In the genomic region with DNA sequence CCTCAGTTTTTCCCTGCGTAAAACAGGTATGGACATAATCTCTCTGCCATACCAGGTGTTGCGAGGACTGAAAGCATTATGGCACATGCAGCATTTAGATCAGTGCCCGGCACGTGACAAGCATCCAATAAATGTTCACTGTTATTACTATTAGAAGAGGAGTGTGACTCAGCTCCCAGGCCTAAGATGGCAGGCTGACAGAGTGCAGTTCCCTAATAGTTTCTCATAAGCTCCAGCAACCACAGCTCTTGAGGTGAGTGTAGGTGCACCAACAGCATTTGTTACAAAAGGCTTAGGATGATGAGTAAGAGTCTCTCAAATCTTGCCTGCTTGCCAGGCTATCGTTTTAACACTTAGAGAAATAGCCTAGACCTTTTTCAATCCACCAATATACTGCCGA, we compare ENCODE assay signal across 16 cellular contexts.
"Had no signal": no experiment of that assay in that cellular context is flagged by ENCODE, and none has a peak within 500 bp of the region (broad histone marks: within the 10 kb centered on the region; RNA-seq: fewer than 3 reads in every experiment).

No MANE protein-coding gene starts in this region.

- H3K4me3 ChIP-seq: body of pancreas, left ventricle myocardium inferior, right atrium auricular region, skin epidermis, stomach, thoracic aorta had no signal

- H3K27ac Mint-ChIP-seq: activated naive CD8-positive, alpha-beta T cell treated with anti-CD3 and anti-CD28 coated beads, Interleukin-2, amount 50 U/mL, for 24 hours; activated T-helper 1 cell treated with anti-CD3 and anti-CD28 coated beads, Interleukin-12 subunit alpha, Interleukin-12 subunit beta, Interleukin-2, Interleukin-4 antibody, amounts not matched to agents 30 ng/mL and 10 ng/mL and 1 ng/mL, durations not matched to agents 14 hours and 24 hours and 36 hours; dendritic cell treated with granulocyte-macrophage colony-stimulating factor and Interleukin-4, amounts not matched to agents 40 ng/mL and 50 ng/mL, for 4 days; effector memory CD8-positive, alpha-beta T cell; T-helper 2 cell treated with Interferon-gamma antibody and Interleukin-4, amounts not matched to agents 5 μg/mL and 100 μg/mL, for 36 hours had no signal

- H3K9me3 Mint-ChIP-seq: activated naive CD8-positive, alpha-beta T cell treated with anti-CD3 and anti-CD28 coated beads, Interleukin-2, amount 50 U/mL, for 24 hours; activated T-helper 1 cell treated with anti-CD3 and anti-CD28 coated beads, Interleukin-12 subunit alpha, Interleukin-12 subunit beta, Interleukin-2, Interleukin-4 antibody, amounts not matched to agents 30 ng/mL and 10 ng/mL and 1 ng/mL, durations not matched to agents 14 hours and 24 hours and 36 hours; effector memory CD8-positive, alpha-beta T cell; T-helper 2 cell treated with Interferon-gamma antibody and Interleukin-4, amounts not matched to agents 5 μg/mL and 100 μg/mL, for 36 hours had no signal

- DNase-seq: activated naive CD4-positive, alpha-beta T cell; activated naive CD8-positive, alpha-beta T cell treated with anti-CD3 and anti-CD28 coated beads, Interleukin-2, amount 50 U/mL, for 24 hours; body of pancreas; effector memory CD8-positive, alpha-beta T cell; erythroblast; left ventricle myocardium inferior; midbrain; stimulated activated CD4-positive, alpha-beta T cell treated with anti-CD3 and anti-CD28 coated beads, Interleukin-4, amount 100 ng/mL, for 4 hours; stomach; SW 1271 had no signal

- H3K4me3 Mint-ChIP-seq: activated naive CD8-positive, alpha-beta T cell treated with anti-CD3 and anti-CD28 coated beads, Interleukin-2, amount 50 U/mL, for 24 hours; activated T-helper 1 cell treated with anti-CD3 and anti-CD28 coated beads, Interleukin-12 subunit alpha, Interleukin-12 subunit beta, Interleukin-2, Interleukin-4 antibody, amounts not matched to agents 30 ng/mL and 10 ng/mL and 1 ng/mL, durations not matched to agents 14 hours and 24 hours and 36 hours; dendritic cell treated with granulocyte-macrophage colony-stimulating factor and Interleukin-4, amounts not matched to agents 40 ng/mL and 50 ng/mL, for 4 days; effector memory CD8-positive, alpha-beta T cell; T-helper 2 cell treated with Interferon-gamma antibody and Interleukin-4, amounts not matched to agents 5 μg/mL and 100 μg/mL, for 36 hours had no signal

- ATAC-seq: activated naive CD8-positive, alpha-beta T cell treated with anti-CD3 and anti-CD28 coated beads, Interleukin-2, amount 50 U/mL, for 24 hours; body of pancreas; effector memory CD8-positive, alpha-beta T cell had no signal

- H3K27me3 Mint-ChIP-seq: activated naive CD8-positive, alpha-beta T cell treated with anti-CD3 and anti-CD28 coated beads, Interleukin-2, amount 50 U/mL, for 24 hours; dendritic cell treated with granulocyte-macrophage colony-stimulating factor and Interleukin-4, amounts not matched to agents 40 ng/mL and 50 ng/mL, for 4 days had no signal
